16 cellular contexts compared by ENCODE assay signal in genomic region chr22:37430941-37431340, GRCh38. TPM values are rescaled to one million over a fixed set of nuclear protein-coding genes. Genes with fewer than 3 reads are reported as not detected.
A peak's percentile ranks its signal among the peaks of the same experiment; 100 is the strongest.
DNase-seq lines count a peak whose midpoint lies in the region; ATAC-seq and TF ChIP-seq lines count a peak whose summit lies in the region.
"Had no signal": no experiment of that assay in that cellular context is flagged by ENCODE, and none has a peak within 500 bp of the region (broad histone marks: within the 10 kb centered on the region; RNA-seq: fewer than 3 reads in every experiment).

No MANE protein-coding gene starts in this region.

- H3K27ac Mint-ChIP-seq in Calu3 (ENCODE audit: unreplicated experiment) (peak overlapping the region; percentile 66), endodermal cell (no peak overlapping the region)
- H3K27ac Mint-ChIP-seq: B cell; CD4-positive, CD25-positive, alpha-beta regulatory T cell had no signal

- H3K4me2 ChIP-seq in PC-9: peak overlapping the region; percentile 61
- no peak overlapping the region for H3K4me2 ChIP-seq in skeletal muscle satellite cell (ENCODE audit: low read length)

- H3K27me3 Mint-ChIP-seq in Calu3 (ENCODE audit: unreplicated experiment) (peaks cover 32% of the 10 kb centered on the region), endodermal cell (ENCODE audit: insufficient read depth) (peaks cover 34% of the 10 kb centered on the region)

- H3K9ac ChIP-seq in endodermal cell (ENCODE audit: extremely low read depth, low read length, poor library complexity, severe bottlenecking) (no peak overlapping the region), skeletal muscle satellite cell (ENCODE audit: low read depth, low read length) (peak overlapping the region; percentile 56)

- H3K4me3 ChIP-seq in PC-9: no peak overlapping the region
- H3K4me3 ChIP-seq in endodermal cell (ENCODE audit: low read length): no peak overlapping the region
- H3K4me3 ChIP-seq in skeletal muscle satellite cell (ENCODE audit: low read length): no peak overlapping the region
- H3K4me3 ChIP-seq in esophagus muscularis mucosa: no peak overlapping the region

- 84 to 90% methylated on average over 3 to 6 of the region's 6 CpGs for WGBS in endodermal cell (ENCODE audit: insufficient coverage in 1 of 2, insufficient read length in 1 of 2), 2 experiments
- 75% methylated on average over 6 of the region's 6 CpGs for WGBS in esophagus muscularis mucosa

- BruUV-seq in Calu3 (replicated peaks; lab: Mats Ljungman, UMichigan): no TSS peak
- BruUV-seq in PC-9 (replicated peaks; lab: Mats Ljungman, UMichigan): no TSS peak

- no peaks in the 10 kb centered on the region for H3K9me3 Mint-ChIP-seq in Calu3 (ENCODE audit: low read depth, unreplicated experiment)
- peaks cover 1% of the 10 kb centered on the region for H3K9me3 Mint-ChIP-seq in endodermal cell

- peaks cover 20% of the 10 kb centered on the region for H3K9me3 ChIP-seq in PC-9 (ENCODE audit: insufficient read depth, low read depth)
- no peaks in the 10 kb centered on the region for H3K9me3 ChIP-seq in endodermal cell (ENCODE audit: control insufficient read depth, low read length)
- peaks cover 13% of the 10 kb centered on the region for H3K9me3 ChIP-seq in skeletal muscle satellite cell (replicated peaks; ENCODE audit: low read length)
- H3K9me3 ChIP-seq in esophagus muscularis mucosa: peaks cover 0 to 7% (median 3%) of the 10 kb centered on the region in 4 donors

- H3K4me3 Mint-ChIP-seq in Calu3 (ENCODE audit: low read depth, unreplicated experiment) (no peak overlapping the region), endodermal cell (no peak overlapping the region)
- H3K4me3 Mint-ChIP-seq: B cell; CD4-positive, CD25-positive, alpha-beta regulatory T cell had no signal

- no peak for TF ChIP-seq POLR2A in esophagus muscularis mucosa (IDR thresholded peaks at IDR 0.05; ENCODE audit: low read depth)

- intact Hi-C loops in Calu3 (cut with micrococcal nuclease; ENCODE audit: unreplicated experiment): no loop called here
- intact Hi-C loops in PC-9 (cut with micrococcal nuclease; ENCODE audit: unreplicated experiment): loop anchor here (2.0 kb wide), 1 partner anchor 114 kb away; no protein-coding TSS in a partner anchor
- intact Hi-C loops in esophagus muscularis mucosa (cut with DNase I): no loop called here

- H3K4me1 ChIP-seq in PC-9 (replicated peaks; ENCODE audit: insufficient read depth) (peaks cover 48% of the 10 kb centered on the region), endodermal cell (ENCODE audit: control insufficient read depth, insufficient read depth, low read length) (no peaks in the 10 kb centered on the region), skeletal muscle satellite cell (ENCODE audit: control insufficient read depth, insufficient read depth, low read length) (peaks cover 45% of the 10 kb centered on the region), esophagus muscularis mucosa (peaks cover 9 to 31% (median 21%) of the 10 kb centered on the region in 4 donors)

- peaks cover 6% of the 10 kb centered on the region for H3K79me2 ChIP-seq in PC-9 (ENCODE audit: low read depth)

- H3K27ac ChIP-seq in PC-9 (peak overlapping the region; percentile 91; the same call in 1 of the 2 replicates), endodermal cell (ENCODE audit: low read depth, low read length) (no peak overlapping the region), esophagus muscularis mucosa (replicated peaks in 1 of 4) (no peak overlapping the region)

- POLR2A ChIA-PET in PC-9 (lab: Charles Lee; ENCODE audit: unreplicated experiment): interaction anchor here (0.8 kb wide), 1 partner anchor 125 kb away, joined by 4 read pairs; no protein-coding TSS in a partner anchor

- peaks cover 42% of the 10 kb centered on the region for H3F3A ChIP-seq in PC-9 (ENCODE audit: insufficient read depth, low read depth)

- DNase-seq in Calu3 (no peak), PC-9 (no peak), endodermal cell (peak; percentile 12), esophagus muscularis mucosa (ENCODE audit: extremely low spot score) (no peak), SHP77 treated with DMSO at 0.1 percent for 48 hours (lab: John Stamatoyannopoulos, UW) (no peak)
- DNase-seq: CD4-positive, CD25-positive, alpha-beta regulatory T cell; H7; NCI-H2029 treated with DMSO at 0.1 percent for 48 hours; NCI-H2171 treated with DMSO at 0.1 percent for 48 hours; NCI-H446 treated with DMSO at 0.1 percent for 48 hours; NCI-H748 treated with DMSO at 0.1 percent for 48 hours; OCI-M1 had no signal

- no peak for ATAC-seq in HG03196 (IDR thresholded peaks at IDR 0.05; ENCODE audit: unreplicated experiment)
- ATAC-seq: SK-N-SH treated with all-trans-retinoic acid at 6 μM for 48 hours had no signal

- H3K36me3 ChIP-seq in PC-9 (ENCODE audit: low read depth) (no peaks in the 10 kb centered on the region), endodermal cell (ENCODE audit: control insufficient read depth, insufficient read depth, low read length) (no peaks in the 10 kb centered on the region), skeletal muscle satellite cell (ENCODE audit: insufficient read depth, low read length) (no peaks in the 10 kb centered on the region), esophagus muscularis mucosa (no peaks in the 10 kb centered on the region)

- H3K4me1 Mint-ChIP-seq in Calu3 (ENCODE audit: low read depth, unreplicated experiment) (peaks cover 34% of the 10 kb centered on the region), endodermal cell (peaks cover 4% of the 10 kb centered on the region)

- no peaks in the 10 kb centered on the region for H3K9me2 ChIP-seq in PC-9 (ENCODE audit: insufficient read depth)

- H3K36me3 Mint-ChIP-seq in Calu3 (ENCODE audit: insufficient read depth, unreplicated experiment): peaks cover 31% of the 10 kb centered on the region
- no peaks in the 10 kb centered on the region for H3K36me3 Mint-ChIP-seq in endodermal cell (ENCODE audit: low read depth)
- H3K36me3 Mint-ChIP-seq: CD4-positive, CD25-positive, alpha-beta regulatory T cell had no signal

- no peak overlapping the region for H2AFZ ChIP-seq in PC-9

- TF ChIP-seq CTCF in Calu3 (IDR thresholded peaks at IDR 0.05; ENCODE audit: unreplicated experiment): no peak
- no peak for TF ChIP-seq CTCF in PC-9 (conservative IDR thresholded peaks at IDR 0.05)
- no peak for TF ChIP-seq CTCF in endodermal cell (conservative IDR thresholded peaks at IDR 0.05)
- TF ChIP-seq CTCF in esophagus muscularis mucosa (IDR thresholded peaks at IDR 0.05): no peak

- no peaks in the 10 kb centered on the region for H3K27me3 ChIP-seq in PC-9 (ENCODE audit: insufficient read depth, low read depth)
- peaks cover 32% of the 10 kb centered on the region for H3K27me3 ChIP-seq in endodermal cell (ENCODE audit: control insufficient read depth, insufficient read depth, low read length, poor library complexity, severe bottlenecking)
- H3K27me3 ChIP-seq in skeletal muscle satellite cell (ENCODE audit: control insufficient read depth, insufficient read depth, low read length): peaks cover 14% of the 10 kb centered on the region
- peaks cover 0 to 100% (median 39%) of the 10 kb centered on the region in 4 donors for H3K27me3 ChIP-seq in esophagus muscularis mucosa

- no peaks in the 10 kb centered on the region for H4K20me1 ChIP-seq in PC-9 (ENCODE audit: insufficient read depth)

- TF ChIP-seq EP300 in esophagus muscularis mucosa (IDR thresholded peaks at IDR 0.05): no peak

- CTCF ChIA-PET in Calu3 (lab: Charles Lee) (interaction anchor here (0.6 to 2.8 kb wide), 5 partner anchors 11 to 339 kb away, joined by 3 to 16 read pairs (median 7); no protein-coding TSS in a partner anchor), PC-9 (lab: Charles Lee) (interaction anchor here (0.6 to 0.7 kb wide), 2 partner anchors 18 to 268 kb away, joined by 3 read pairs; no protein-coding TSS in a partner anchor)

RNA-seq across cellular contexts. Expression of gene ELFN2, which starts 3.7 kb away (rescaled TPM):
- 1.5 and 2.8 TPM in 2 replicates for total RNA-seq in Calu3 (2022)
- 30.8 and 36.6 TPM in 2 replicates for total RNA-seq in PC-9 (2021)
- under 1 TPM; 0.40 to 0.46 TPM for total RNA-seq in endodermal cell
- polyA plus RNA-seq in endodermal cell (2013, experiment 1 of 2): 2.1 TPM
- polyA plus RNA-seq in endodermal cell (2013, experiment 2 of 2): 1.7 TPM
- total RNA-seq in skeletal muscle satellite cell (2012; rRNA removed): 0.22 and 2.0 TPM in 2 replicates
- under 1 TPM in 2 of 4 donors, not detected in 2; 0.17 TPM for total RNA-seq in esophagus muscularis mucosa
- polyA plus RNA-seq: CD4-positive, CD25-positive, alpha-beta regulatory T cell had no signal

RNA-seq across cellular contexts. Expression of gene MFNG, which starts 55.2 kb away (rescaled TPM):
- total RNA-seq in Calu3 (2022) (19.0 and 22.1 TPM in 2 replicates), PC-9 (2021) (26.0 and 28.1 TPM in 2 replicates), endodermal cell (1 to 10 TPM; 1.9 to 6.6 TPM), esophagus muscularis mucosa (10 to 100 TPM in 3 of 4 donors, 1 to 10 TPM in 1; 7.5 to 23.1 (median 18.5) TPM)
- polyA plus RNA-seq in endodermal cell (2013, experiment 1 of 2): 25.3 TPM
- polyA plus RNA-seq in endodermal cell (2013, experiment 2 of 2): 22.9 TPM
- 0.44 TPM in 1 of 2 replicates, not detected in the other for total RNA-seq in skeletal muscle satellite cell (2012; rRNA removed)
